In the genomic region with DNA sequence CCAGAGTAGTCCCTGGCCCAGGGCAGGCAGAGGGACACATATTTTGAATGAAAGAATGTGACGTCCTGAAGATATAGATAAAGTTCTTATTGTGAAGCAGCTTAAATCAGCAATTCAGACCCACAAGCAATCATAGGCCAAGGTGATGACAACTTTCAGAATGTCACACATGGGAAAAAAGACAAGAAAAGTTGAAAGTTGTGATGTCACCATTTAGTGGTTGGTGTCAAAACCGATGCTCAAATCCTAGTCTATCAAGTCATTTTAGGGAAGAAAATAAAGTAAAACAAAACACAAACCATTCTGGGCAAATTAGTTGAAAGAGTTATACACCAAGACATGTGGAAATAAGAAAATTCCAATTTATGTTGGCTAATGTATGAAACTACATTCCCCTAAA, we compare ENCODE assay signal across 8 cellular contexts.
"Had no signal": no experiment of that assay in that cellular context is flagged by ENCODE, and none has a peak within 500 bp of the region (broad histone marks: within the 10 kb centered on the region; RNA-seq: fewer than 3 reads in every experiment).

No MANE protein-coding gene starts in this region.

- ATAC-seq: GM12878 had no signal

- DNase-seq: GDM1, GF-D8 had no signal

- FAIRE-seq: G401.6, GM12878, GM12891, GM12892, GM18507, GM19239 had no signal

- H3K4me3 ChIP-seq: GM12878 had no signal
